ENCODE assay signal across 24 cellular contexts in genomic region chr5:146540421-146540820, GRCh38. TPM values are rescaled to one million over a fixed set of nuclear protein-coding genes. Genes with fewer than 3 reads are reported as not detected.
DNase-seq lines count a peak whose midpoint lies in the region; ATAC-seq, FAIRE-seq and TF ChIP-seq lines count a peak whose summit lies in the region.
"Had no signal": no experiment of that assay in that cellular context is flagged by ENCODE, and none has a peak within 500 bp of the region (broad histone marks: within the 10 kb centered on the region; RNA-seq: fewer than 3 reads in every experiment).

No MANE protein-coding gene starts in this region.

- no peaks in the 10 kb centered on the region for H3K36me3 Mint-ChIP-seq in GM23338 (ENCODE audit: low read depth)
- no peaks in the 10 kb centered on the region for H3K36me3 Mint-ChIP-seq in astrocyte (ENCODE audit: low read depth, unreplicated experiment)
- H3K36me3 Mint-ChIP-seq: CD4-positive, alpha-beta memory T cell; T-cell had no signal

- H4K20me1 ChIP-seq in GM23338 (replicated peaks; ENCODE audit: insufficient read depth) (no peaks in the 10 kb centered on the region), astrocyte (ENCODE audit: insufficient read depth, low read length) (no peaks in the 10 kb centered on the region)

- DNase-seq in GM23338 (ENCODE audit: low spot score), result no peak
- peak; percentile 37 for DNase-seq in astrocyte (ENCODE audit: low read depth)
- peak; percentile 40 for DNase-seq in fibroblast of mammary gland (ENCODE audit: low read depth)
- peak; percentile 28 for DNase-seq in renal cortical epithelial cell (ENCODE audit: low read depth)
- no peak for DNase-seq in NOMO-1 treated with dmso at 0.1 percent for 144 hours (lab: John Stamatoyannopoulos, UW; ENCODE audit: unreplicated experiment)
- DNase-seq in NK-92 treated with Interleukin-12 subunit alpha and Interleukin-12 subunit beta, amount 100 ng/mL, for 24 hours (lab: John Stamatoyannopoulos, UW), result no peak
- DNase-seq in HuH-7 (ENCODE audit: low spot score), result no peak
- DNase-seq: BE2C; CD4-positive, alpha-beta memory T cell; DMS79; H9; MV-4-11; NCI-H1417; NCI-H1930; NCI-H2171 treated with DMSO at 0.1 percent for 48 hours; NCI-H510A; SHP77; SK-N-SH; T-cell had no signal

- FAIRE-seq in astrocyte (lab: Jason Lieb, UNC), result no peak
- FAIRE-seq: G401.6, HTR-8/SVneo, RCC 7860 had no signal

- H3K4me1 Mint-ChIP-seq in GM23338 (peaks cover 6% of the 10 kb centered on the region; the same call in 1 of the 3 replicates), astrocyte (ENCODE audit: low read depth, unreplicated experiment) (peaks cover 5% of the 10 kb centered on the region)

- TF ChIP-seq CTCF in GM23338 (conservative IDR thresholded peaks at IDR 0.05; ENCODE audit: low read depth in 2 of 2) (no peak), astrocyte (IDR thresholded peaks at IDR 0.05; ENCODE audit: insufficient read depth, low read depth, low read length) (no peak), fibroblast of mammary gland (conservative IDR thresholded peaks at IDR 0.05; ENCODE audit: control insufficient read depth, insufficient read depth, low read depth, low read length) (no peak)

- H3K4me3 ChIP-seq in GM23338 (no peak overlapping the region), astrocyte (ENCODE audit: insufficient read depth, low read depth, low read length) (no peak overlapping the region), fibroblast of mammary gland (ENCODE audit: control insufficient read depth, low read depth, low read length) (no peak overlapping the region)

- H3K9ac ChIP-seq in astrocyte (ENCODE audit: low read length), result no peak overlapping the region
- H3K9ac ChIP-seq: SK-N-SH had no signal

- H3K79me2 ChIP-seq in GM23338 (replicated peaks; ENCODE audit: insufficient read depth) (no peaks in the 10 kb centered on the region), astrocyte (ENCODE audit: insufficient read depth, low read length) (no peaks in the 10 kb centered on the region)

- H3K27me3 Mint-ChIP-seq in GM23338 (ENCODE audit: insufficient read depth, low read depth, poor library complexity) (no peaks in the 10 kb centered on the region), astrocyte (ENCODE audit: low read depth, unreplicated experiment) (peaks cover 3% of the 10 kb centered on the region)

- H3K4me2 ChIP-seq in GM23338, result no peak overlapping the region
- H3K4me2 ChIP-seq in astrocyte (ENCODE audit: low read length), result no peak overlapping the region
- H3K4me2 ChIP-seq: SK-N-SH had no signal

- H3K9me3 Mint-ChIP-seq in GM23338 (no peaks in the 10 kb centered on the region), astrocyte (ENCODE audit: unreplicated experiment) (no peaks in the 10 kb centered on the region)
- H3K9me3 Mint-ChIP-seq: CD4-positive, alpha-beta memory T cell; H9; T-cell had no signal

- no peaks in the 10 kb centered on the region for H3F3A ChIP-seq in GM23338 (replicated peaks; ENCODE audit: low read depth)

- no peaks in the 10 kb centered on the region for H3K27me3 ChIP-seq in GM23338 (ENCODE audit: insufficient read depth)
- H3K27me3 ChIP-seq in astrocyte (ENCODE audit: insufficient read depth, low read length), result no peaks in the 10 kb centered on the region
- H3K27me3 ChIP-seq: BE2C had no signal

- H3K4me1 ChIP-seq in GM23338 (ENCODE audit: insufficient read depth) (no peaks in the 10 kb centered on the region), astrocyte (ENCODE audit: insufficient read depth, low read length) (no peaks in the 10 kb centered on the region)
- H3K4me1 ChIP-seq: BE2C had no signal

- H3K36me3 ChIP-seq in GM23338 (ENCODE audit: insufficient read depth) (no peaks in the 10 kb centered on the region), astrocyte (ENCODE audit: insufficient read depth, low read length) (no peaks in the 10 kb centered on the region)
- H3K36me3 ChIP-seq: BE2C had no signal

- H3K4me3 Mint-ChIP-seq in GM23338 (no peak overlapping the region), astrocyte (ENCODE audit: unreplicated experiment) (no peak overlapping the region)
- H3K4me3 Mint-ChIP-seq: CD4-positive, alpha-beta memory T cell; H9; T-cell had no signal

- ATAC-seq in GM23338 (no peak), GM21723 (IDR thresholded peaks at IDR 0.05; ENCODE audit: unreplicated experiment) (no peak)
- ATAC-seq: T-cell had no signal

- no peak overlapping the region for H3K27ac Mint-ChIP-seq in GM23338
- peak overlapping the region; percentile 28 for H3K27ac Mint-ChIP-seq in astrocyte (ENCODE audit: unreplicated experiment)
- H3K27ac Mint-ChIP-seq: T-cell had no signal

- H3K27ac ChIP-seq in GM23338 (ENCODE audit: low read depth) (no peak overlapping the region), astrocyte (ENCODE audit: low read depth, low read length) (no peak overlapping the region)
- H3K27ac ChIP-seq: HL-60 had no signal

- peak overlapping the region; percentile 29; the same call in 1 of the 2 replicates for H2AFZ ChIP-seq in GM23338
- H2AFZ ChIP-seq in astrocyte (ENCODE audit: low read depth, low read length), result no peak overlapping the region

- no peaks in the 10 kb centered on the region for H3K9me3 ChIP-seq in astrocyte (ENCODE audit: insufficient read depth, low read depth, low read length)
- H3K9me3 ChIP-seq: BE2C, SK-N-SH had no signal

- H3K9me2 ChIP-seq in GM23338 (ENCODE audit: insufficient read depth), result no peaks in the 10 kb centered on the region
- H3K9me2 ChIP-seq: SK-N-SH had no signal

TF ChIP-seq in GM23338, 12 proteins besides CTCF, POLR2A, EP300 and RAD21:
- no peak for TF ChIP-seq EZH2 (IDR thresholded peaks at IDR 0.05; ENCODE audit: low read depth, unreplicated experiment)
- no peak for TF ChIP-seq ZNF114 (CRISPR knock-in tag; IDR thresholded peaks at IDR 0.05)
- TF ChIP-seq POLR2AphosphoS5 (IDR thresholded peaks at IDR 0.05; ENCODE audit: low read depth), result no peak
- TF ChIP-seq ETS1 (IDR thresholded peaks at IDR 0.05), result no peak
- TF ChIP-seq, protein P1, sequence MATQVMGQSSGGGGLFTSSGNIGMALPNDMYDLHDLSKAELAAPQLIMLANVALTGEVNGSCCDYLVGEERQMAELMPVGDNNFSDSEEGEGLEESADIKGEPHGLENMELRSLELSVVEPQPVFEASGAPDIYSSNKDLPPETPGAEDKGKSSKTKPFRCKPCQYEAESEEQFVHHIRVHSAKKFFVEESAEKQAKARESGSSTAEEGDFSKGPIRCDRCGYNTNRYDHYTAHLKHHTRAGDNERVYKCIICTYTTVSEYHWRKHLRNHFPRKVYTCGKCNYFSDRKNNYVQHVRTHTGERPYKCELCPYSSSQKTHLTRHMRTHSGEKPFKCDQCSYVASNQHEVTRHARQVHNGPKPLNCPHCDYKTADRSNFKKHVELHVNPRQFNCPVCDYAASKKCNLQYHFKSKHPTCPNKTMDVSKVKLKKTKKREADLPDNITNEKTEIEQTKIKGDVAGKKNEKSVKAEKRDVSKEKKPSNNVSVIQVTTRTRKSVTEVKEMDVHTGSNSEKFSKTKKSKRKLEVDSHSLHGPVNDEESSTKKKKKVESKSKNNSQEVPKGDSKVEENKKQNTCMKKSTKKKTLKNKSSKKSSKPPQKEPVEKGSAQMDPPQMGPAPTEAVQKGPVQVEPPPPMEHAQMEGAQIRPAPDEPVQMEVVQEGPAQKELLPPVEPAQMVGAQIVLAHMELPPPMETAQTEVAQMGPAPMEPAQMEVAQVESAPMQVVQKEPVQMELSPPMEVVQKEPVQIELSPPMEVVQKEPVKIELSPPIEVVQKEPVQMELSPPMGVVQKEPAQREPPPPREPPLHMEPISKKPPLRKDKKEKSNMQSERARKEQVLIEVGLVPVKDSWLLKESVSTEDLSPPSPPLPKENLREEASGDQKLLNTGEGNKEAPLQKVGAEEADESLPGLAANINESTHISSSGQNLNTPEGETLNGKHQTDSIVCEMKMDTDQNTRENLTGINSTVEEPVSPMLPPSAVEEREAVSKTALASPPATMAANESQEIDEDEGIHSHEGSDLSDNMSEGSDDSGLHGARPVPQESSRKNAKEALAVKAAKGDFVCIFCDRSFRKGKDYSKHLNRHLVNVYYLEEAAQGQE (IDR thresholded peaks at IDR 0.05; ENCODE audit: unreplicated experiment), result no peak
- TF ChIP-seq NANOG (IDR thresholded peaks at IDR 0.05; ENCODE audit: borderline replicate concordance), result no peak
- no peak for TF ChIP-seq EZH2phosphoT487 (IDR thresholded peaks at IDR 0.05; ENCODE audit: unreplicated experiment)
- TF ChIP-seq ZNF331 (CRISPR knock-in tag; IDR thresholded peaks at IDR 0.05; ENCODE audit: low read depth), result no peak

RNA-seq across cellular contexts. Expression of gene GPR151, which starts 24.4 kb away (rescaled TPM):
- not detected in 2 replicates for total RNA-seq in GM23338 (2014; rRNA removed; shearing (Covaris generic))
- polyA plus RNA-seq in GM23338 (2016; fragmentation: Nextera tagmentation; extraction: Ambion mirVana), result not detected in 2 replicates
- not detected in 2 replicates for total RNA-seq in astrocyte
- total RNA-seq in renal cortical epithelial cell, result not detected in 2 replicates
- total RNA-seq: CD4-positive, alpha-beta memory T cell; H9; T-cell had no signal
- polyA plus RNA-seq: CD4-positive, alpha-beta memory T cell; SK-N-SH had no signal

Comparison
In these comparisons a context has a peak if more than half of its experiments do, and no peak if none do; other contexts are left out.
1. DNase-seq: peak in astrocyte (single experiment), fibroblast of mammary gland (single experiment) and renal cortical epithelial cell (single experiment); none in GM23338 (single experiment), NOMO-1 treated with dmso at 0.1 percent for 144 hours (single experiment), NK-92 treated with Interleukin-12 subunit alpha and Interleukin-12 subunit beta, amount 100 ng/mL, for 24 hours (single experiment) and HuH-7 (single experiment).